Comparison of ENCODE assay signal across 14 cellular contexts in genomic region chr14:32403688-32404087, GRCh38.
"Had no signal": no experiment of that assay in that cellular context is flagged by ENCODE, and none has a peak within 500 bp of the region (broad histone marks: within the 10 kb centered on the region; RNA-seq: fewer than 3 reads in every experiment).

No MANE protein-coding gene starts in this region.

- H3K36me3 ChIP-seq: thyroid gland had no signal

- H3K27ac ChIP-seq: epithelial cell of prostate, hepatocyte, skin epidermis, thyroid gland had no signal

- ATAC-seq: effector memory CD8-positive, alpha-beta T cell; natural killer cell treated with Interleukin-12 subunit alpha and Interleukin-12 subunit beta and Interleukin-15 and Interleukin-18, amount 100 ng/mL, for 72 hours; stimulated activated naive B cell treated with anti-CD40 and anti-IgM and Interleukin-4, amounts not matched to agents 10 μg/mL and 1 μg/mL and 100 μg/mL, for 72 hours had no signal

- H3K79me2 ChIP-seq: hepatocyte had no signal

- H3K9me3 ChIP-seq: thyroid gland had no signal

- H2AFZ ChIP-seq: hepatocyte had no signal

- H3K27me3 ChIP-seq: hepatocyte, thyroid gland had no signal

- H3K4me1 ChIP-seq: thyroid gland had no signal

- H3K4me3 ChIP-seq: hepatocyte, skin epidermis, thyroid gland had no signal

- DNase-seq: activated CD4-positive, alpha-beta T cell treated with anti-CD3 and anti-CD28 coated beads for 1 hour; activated CD4-positive, alpha-beta T cell treated with anti-CD3 and anti-CD28 coated beads, Interleukin-2, amount 50 U/mL, for 48 hours; activated naive CD4-positive, alpha-beta T cell treated with anti-CD3 and anti-CD28 coated beads, Interleukin-2, amount 10 ng/mL, durations not matched to agents 7 days and 5 days; effector memory CD8-positive, alpha-beta T cell; mesendoderm; nucleus accumbens; stimulated activated CD4-positive, alpha-beta T cell treated with anti-CD3 and anti-CD28 coated beads, Interleukin-15, amount 100 ng/mL, for 24 hours; stimulated activated CD4-positive, alpha-beta T cell treated with anti-CD3 and anti-CD28 coated beads, Interleukin-4, amount 100 ng/mL, for 1 hour; stimulated activated naive B cell treated with anti-CD40 and anti-IgM and Interleukin-4, amounts not matched to agents 10 μg/mL and 1 μg/mL and 100 μg/mL, for 72 hours; thyroid gland had no signal

- H3K4me2 ChIP-seq: hepatocyte had no signal
